In genomic region chr9:77177143-77177893, GRCh38 we compare ENCODE assay signal across 8 cellular contexts. TPM values are rescaled to one million over a fixed set of nuclear protein-coding genes. Genes with fewer than 3 reads are reported as not detected.
DNase-seq lines count a peak whose midpoint lies in the region; ATAC-seq and TF ChIP-seq lines count a peak whose summit lies in the region.

Gene VPS13A (plus strand): TSS chr9:77177534. CDS start chr9:77177705, 171 bp downstream.

- H3K27me3 ChIP-seq in GM06990 (replicated peaks; ENCODE audit: control insufficient read depth, insufficient read depth, low read length) (no peaks in the 10 kb centered on the region), testis (no peaks in the 10 kb centered on the region)

- TF ChIP-seq CTCF in GM06990 (IDR thresholded peaks at IDR 0.05; ENCODE audit: insufficient read depth, low read length, poor library complexity, severe bottlenecking), result peak; percentile 34
- TF ChIP-seq CTCF in HFF-Myc (IDR thresholded peaks at IDR 0.05; ENCODE audit: low read depth, low read length, missing control alignments), result no peak
- no peak for TF ChIP-seq CTCF in omental fat pad (IDR thresholded peaks at IDR 0.05)
- no peak for TF ChIP-seq CTCF in testis (IDR thresholded peaks at IDR 0.05)

- no peaks in the 10 kb centered on the region for H3K9me3 Mint-ChIP-seq in activated naive CD4-positive, alpha-beta T cell treated with anti-CD3 and anti-CD28 coated beads for 36 hours

- peak; percentile 94 for ATAC-seq in omental fat pad (ENCODE audit: low FRiP score)

- intact Hi-C loops in activated naive CD4-positive, alpha-beta T cell treated with anti-CD3 and anti-CD28 coated beads for 36 hours (cut with micrococcal nuclease), result loop anchor here (1.0 to 5.0 kb wide), 11 partner anchors 127 to 1285 kb away; partner anchors contain the start of genes CEP78, GCNT1, GNAQ and PCSK5
- intact Hi-C loops in testis (cut with DNase I; ENCODE audit: low total_unique reads), result no loop called here

- CTCF ChIA-PET in activated naive CD4-positive, alpha-beta T cell treated with anti-CD3 and anti-CD28 coated beads for 36 hours (lab: Charles Lee), result interaction anchor here (0.6 to 1.8 kb wide), 3 partner anchors 10 to 858 kb away, joined by 3 to 12 read pairs (median 4); no protein-coding TSS in a partner anchor

- H3K27ac ChIP-seq in testis, result peak within 1 kb of the TSS; percentile 83 to 88

- peaks cover 3% of the 10 kb centered on the region for H3K36me3 Mint-ChIP-seq in activated naive CD4-positive, alpha-beta T cell treated with anti-CD3 and anti-CD28 coated beads for 36 hours (ENCODE audit: low read depth)

- peak within 1 kb of the TSS; percentile 86 for H3K4me3 ChIP-seq in GM06990 (replicated peaks; ENCODE audit: low read depth, low read length)
- H3K4me3 ChIP-seq in HFF-Myc (replicated peaks; ENCODE audit: low read depth, low read length), result peak within 1 kb of the TSS; percentile 88
- peak within 1 kb of the TSS; percentile 74 to 93 for H3K4me3 ChIP-seq in testis

- H3K4me3 Mint-ChIP-seq in activated naive CD4-positive, alpha-beta T cell treated with anti-CD3 and anti-CD28 coated beads for 36 hours, result peak within 1 kb of the TSS; percentile 80

- H3K4me1 Mint-ChIP-seq in activated naive CD4-positive, alpha-beta T cell treated with anti-CD3 and anti-CD28 coated beads for 36 hours (ENCODE audit: low read depth), result peaks cover 23% of the 10 kb centered on the region

- in situ Hi-C loops in SK-MEL-5 (cut with HindIII; ENCODE audit: low pct_unique_long_range_greater_than_20kb, low sequenced_read_pairs), result no loop called here

- no peaks in the 10 kb centered on the region for H3K9me3 ChIP-seq in testis

- H3K36me3 ChIP-seq in GM06990 (ENCODE audit: control insufficient read depth, insufficient read depth, low read length) (no peaks in the 10 kb centered on the region), testis (ENCODE audit: low read depth, missing control alignments) (no peaks in the 10 kb centered on the region)

- H3K27ac Mint-ChIP-seq in activated naive CD4-positive, alpha-beta T cell treated with anti-CD3 and anti-CD28 coated beads for 36 hours, result peak within 1 kb of the TSS; percentile 79

- no peaks in the 10 kb centered on the region for H3K27me3 Mint-ChIP-seq in activated naive CD4-positive, alpha-beta T cell treated with anti-CD3 and anti-CD28 coated beads for 36 hours (ENCODE audit: low read depth)

- H3K4me1 ChIP-seq in testis, result peaks cover 4% of the 10 kb centered on the region

- WGBS in testis, 2 donors, result 0 to 1% methylated on average over 4 to 75 of the region's 89 CpGs

- peak; percentile 97 for DNase-seq in GM06990 (ENCODE audit: extremely low read depth, insufficient read length)
- DNase-seq in HFF-Myc (ENCODE audit: extremely low read depth, low read depth), result peak; percentile 70
- peak; percentile 81 for DNase-seq in MV-4-11 (lab: John Stamatoyannopoulos, UW)
- DNase-seq in SK-MEL-5 (ENCODE audit: low read depth, low spot score), result peak; percentile 95
- peak; percentile 96 for DNase-seq in activated naive CD4-positive, alpha-beta T cell treated with anti-CD3 and anti-CD28 coated beads for 36 hours
- DNase-seq in globus pallidus (ENCODE audit: low spot score), result peak; percentile 76
- peak; percentile 69 for DNase-seq in omental fat pad (ENCODE audit: low spot score)
- peak; percentile 93 for DNase-seq in testis

- no peak for TF ChIP-seq POLR2A in testis (IDR thresholded peaks at IDR 0.05)

RNA-seq across cellular contexts. Expression of gene VPS13A, which starts in this region (rescaled TPM):
- 22.8 and 27.0 TPM in 2 replicates for total RNA-seq in SK-MEL-5 (2014; rRNA removed; shearing (Covaris generic))
- 8.9 and 9.0 TPM in 2 replicates for polyA plus RNA-seq in SK-MEL-5 (2015; cell fraction: cytosol; rRNA removed)
- polyA plus RNA-seq in SK-MEL-5 (2015; cell fraction: nucleus; rRNA removed), result 144 and 182 TPM in 2 replicates
- total RNA-seq in activated naive CD4-positive, alpha-beta T cell treated with anti-CD3 and anti-CD28 coated beads for 36 hours, result 10 to 100 TPM; 26.8 to 26.9 TPM
- total RNA-seq in omental fat pad, result 10 to 100 TPM; 20.4 to 33.5 (median 30.4) TPM
- 10 to 100 TPM; 40.3 to 71.4 TPM for total RNA-seq in testis
- polyA plus RNA-seq in testis (ENCODE audit: insufficient read depth, low read depth, low replicate concordance), result 27.4 TPM

Comparison
In these comparisons a context has a peak if more than half of its experiments do, and no peak if none do; other contexts are left out.
1. Peak in every context shown above with its lines: DNase-seq, ATAC-seq, H3K4me3 ChIP-seq and H3K27ac ChIP-seq.